In genomic region chr12:68755536-68756243, GRCh38 we compare ENCODE assay signal across 21 cellular contexts.
"Had no signal": no experiment of that assay in that cellular context is flagged by ENCODE, and none has a peak within 500 bp of the region (broad histone marks: within the 10 kb centered on the region; RNA-seq: fewer than 3 reads in every experiment).

No MANE protein-coding gene starts in this region.

- H3K36me3 ChIP-seq: colonic mucosa had no signal

- H3K4me3 ChIP-seq: colonic mucosa, esophagus squamous epithelium, gastrocnemius medialis, heart right ventricle, left ventricle myocardium inferior, lower lobe of right lung, mucosa of descending colon had no signal

- ATAC-seq: effector memory CD8-positive, alpha-beta T cell; esophagus mucosa; gastrocnemius medialis; heart right ventricle; left cardiac atrium; lower lobe of right lung; mucosa of descending colon had no signal

- H3K4me1 ChIP-seq: colonic mucosa, esophagus squamous epithelium, gastrocnemius medialis, lower lobe of right lung had no signal

- H3K27ac ChIP-seq: colonic mucosa, epithelial cell of prostate, esophagus squamous epithelium, gastrocnemius medialis, heart right ventricle, left ventricle myocardium inferior, lower lobe of right lung had no signal

- H3K9me3 ChIP-seq: colonic mucosa, esophagus squamous epithelium, gastrocnemius medialis, heart right ventricle, left ventricle myocardium inferior, lower lobe of right lung, mucosa of descending colon had no signal

- H3K27me3 ChIP-seq: colonic mucosa, esophagus squamous epithelium, gastrocnemius medialis, heart right ventricle had no signal

- DNase-seq: colonic mucosa; cortex of kidney; effector CD8-positive, alpha-beta T cell; effector memory CD8-positive, alpha-beta T cell; endodermal cell; erythroblast; esophagus squamous epithelium; foreskin fibroblast; foreskin melanocyte; gastrocnemius medialis; glutamatergic neuron; head of caudate nucleus; heart right ventricle; hippocampal formation; left cardiac atrium; left ventricle myocardium inferior; lower lobe of right lung; mesenchymal stem cell; mucosa of descending colon had no signal
